Comparison of ENCODE assay signal across 8 cellular contexts in the genomic region with DNA sequence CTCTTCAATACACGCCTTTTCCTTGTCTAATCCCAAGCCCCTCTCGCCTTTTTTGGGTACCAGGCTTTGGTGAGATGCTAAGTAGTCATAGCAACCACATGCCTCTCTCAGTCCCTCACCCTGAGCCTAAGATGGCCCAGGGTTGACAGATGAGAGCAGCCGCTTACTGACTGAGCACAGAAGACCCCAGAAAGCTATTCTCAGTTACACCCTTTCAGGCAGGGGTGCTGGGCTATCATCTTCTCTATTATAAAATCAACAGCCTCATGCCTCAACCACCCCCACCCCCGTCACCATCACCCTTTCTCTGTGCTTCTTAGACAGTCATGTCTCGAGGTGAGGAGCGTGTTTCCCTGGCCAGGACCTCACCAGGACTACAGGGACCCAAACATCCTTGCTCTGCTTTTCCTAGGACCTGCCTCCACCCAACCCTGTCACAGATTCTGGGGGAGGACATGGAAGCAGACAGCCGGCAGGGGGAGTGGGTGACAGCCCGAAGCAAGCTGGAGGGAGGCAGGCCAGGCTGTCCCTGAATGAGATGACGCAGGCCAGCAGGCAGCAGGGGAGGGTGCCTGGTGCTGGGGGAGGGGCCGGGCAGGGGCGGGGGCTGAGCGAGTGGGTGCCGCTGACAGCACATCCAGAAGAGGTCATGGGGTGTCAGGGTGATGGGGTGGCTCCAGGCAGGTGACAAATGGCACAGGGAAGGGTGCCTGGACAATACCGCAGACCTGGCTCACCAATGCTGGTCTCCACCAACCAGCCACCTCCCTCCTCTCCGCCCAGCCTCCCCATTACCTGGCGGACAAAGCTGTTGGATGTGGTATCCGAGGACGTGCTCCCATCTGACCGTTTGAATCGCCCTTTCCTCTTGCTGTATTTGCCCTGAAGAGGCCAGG. TPM values are rescaled to one million over a fixed set of nuclear protein-coding genes. Genes with fewer than 3 reads are reported as not detected.
DNase-seq lines count a peak whose midpoint lies in the region; ATAC-seq and TF ChIP-seq lines count a peak whose summit lies in the region.

No MANE protein-coding gene starts in this region.

- TF ChIP-seq POLR2A in gastroesophageal sphincter (IDR thresholded peaks at IDR 0.05): no peak
- TF ChIP-seq POLR2A in thyroid gland (IDR thresholded peaks at IDR 0.05): no peak

- H3K9me3 ChIP-seq in Panc1 (ENCODE audit: control insufficient read depth, insufficient read depth, low read depth, low read length) (no peaks in the 10 kb centered on the region), gastroesophageal sphincter (no peaks in the 10 kb centered on the region), thyroid gland (no peaks in the 10 kb centered on the region)

- CTCF ChIA-PET in Panc1 (lab: Charles Lee): interaction anchor here (0.5 to 0.6 kb wide), 2 partner anchors 25 to 215 kb away, joined by 3 to 7 read pairs; no protein-coding TSS in a partner anchor

- 32 to 52% methylated on average over 4 to 6 of the region's 20 CpGs for WGBS in gastroesophageal sphincter (ENCODE audit: low coverage in 1 of 2), 2 donors
- 60 to 66% methylated on average over 19 to 20 of the region's 20 CpGs for WGBS in thyroid gland, 2 donors

- DNase-seq in ELR (ENCODE audit: low read depth) (peak; percentile 72), Panc1 (ENCODE audit: low read depth, low spot score) (no peak), posterior vena cava (ENCODE audit: low spot score) (peak; percentile 91), activated gamma-delta T cell (lab: John Stamatoyannopoulos, UW) (no peak), thyroid gland (no peak)

- TF ChIP-seq EP300 in gastroesophageal sphincter (IDR thresholded peaks at IDR 0.05): no peak

- H3K27ac ChIP-seq in Panc1 (ENCODE audit: low read length): no peak overlapping the region
- peak overlapping the region in 3 of 4 donors; percentile 64 to 95 (median 89) for H3K27ac ChIP-seq in gastroesophageal sphincter
- peak overlapping the region in 1 of 3 donors; percentile 38 for H3K27ac ChIP-seq in thyroid gland

- TF ChIP-seq CTCF in Panc1 (IDR thresholded peaks at IDR 0.05): no peak
- TF ChIP-seq CTCF in gastroesophageal sphincter (IDR thresholded peaks at IDR 0.05): peak in 3 of 4 experiments; percentile 27 to 56 (median 38)
- no peak for TF ChIP-seq CTCF in thyroid gland (IDR thresholded peaks at IDR 0.05)

- intact Hi-C loops in Panc1 (cut with micrococcal nuclease; ENCODE audit: unreplicated experiment) (no loop called here), posterior vena cava (cut with DNase I) (loop anchor here in 1 of 2 donors (10.0 kb wide), 1 partner anchor 420 kb away; no protein-coding TSS in a partner anchor), thyroid gland (cut with DNase I) (no loop called here)

- ATAC-seq in Panc1: peak; percentile 33; the same call in 1 of the 2 replicates
- ATAC-seq in gastroesophageal sphincter: peak; percentile 63
- ATAC-seq in HG03175 (IDR thresholded peaks at IDR 0.05; ENCODE audit: unreplicated experiment): no peak
- ATAC-seq in HG03457 (IDR thresholded peaks at IDR 0.05; ENCODE audit: unreplicated experiment): no peak

- no peak overlapping the region for H3K4me3 ChIP-seq in Panc1 (ENCODE audit: low read depth in 2 of 2, low read length in 2 of 2)
- peak overlapping the region in 1 of 2 donors; percentile 1 for H3K4me3 ChIP-seq in gastroesophageal sphincter
- no peak overlapping the region for H3K4me3 ChIP-seq in thyroid gland (replicated peaks in 1 of 3)

- POLR2A ChIA-PET in Panc1 (lab: Charles Lee): no interaction called here

- no peaks in the 10 kb centered on the region for H3K27me3 ChIP-seq in Panc1 (ENCODE audit: control insufficient read depth, insufficient read depth, low read length)
- H3K27me3 ChIP-seq in gastroesophageal sphincter: no peaks in the 10 kb centered on the region
- no peaks in the 10 kb centered on the region for H3K27me3 ChIP-seq in thyroid gland

- peaks cover 24% of the 10 kb centered on the region for H3K4me1 ChIP-seq in Panc1 (ENCODE audit: control insufficient read depth, insufficient read depth, low read length)
- H3K4me1 ChIP-seq in gastroesophageal sphincter: peaks cover 0 to 59% (median 15%) of the 10 kb centered on the region in 3 donors
- H3K4me1 ChIP-seq in thyroid gland: peaks cover 28 to 32% of the 10 kb centered on the region in 2 donors

- H3K36me3 ChIP-seq in Panc1 (ENCODE audit: control insufficient read depth, insufficient read depth, low read length): no peaks in the 10 kb centered on the region
- peaks cover 0 to 52% of the 10 kb centered on the region in 2 donors for H3K36me3 ChIP-seq in gastroesophageal sphincter
- peaks cover 0 to 6% of the 10 kb centered on the region in 2 donors for H3K36me3 ChIP-seq in thyroid gland

- in situ Hi-C loops in Panc1 (cut with HindIII; ENCODE audit: low pct_unique_long_range_greater_than_20kb, low sequenced_read_pairs): no loop called here

- no TSS peak for BruUV-seq in Panc1 (replicated peaks; lab: Mats Ljungman, UMichigan)

RNA-seq across cellular contexts. Expression of gene CACNB1, which starts 3.1 kb away (rescaled TPM):
- 14.9 TPM for total RNA-seq in Panc1 (2021; ENCODE audit: unreplicated experiment)
- polyA plus RNA-seq in Panc1 (2012; ENCODE audit: insufficient read length): 5.7 TPM
- 1 to 10 TPM; 3.6 to 7.9 (median 5.9) TPM for total RNA-seq in gastroesophageal sphincter
- total RNA-seq in posterior vena cava: 10 to 100 TPM in 1 of 2 donors, 1 to 10 TPM in 1; 8.8 to 11.3 TPM
- 10 to 100 TPM in 1 of 4 donors, 1 to 10 TPM in 3; 5.8 to 10.1 (median 7.8) TPM for total RNA-seq in thyroid gland

RNA-seq across cellular contexts. Expression of gene RPL19, which starts 5.7 kb away (rescaled TPM):
- total RNA-seq in Panc1 (2021; ENCODE audit: unreplicated experiment): 971 TPM
- polyA plus RNA-seq in Panc1 (2012; ENCODE audit: insufficient read length): 994 TPM
- total RNA-seq in gastroesophageal sphincter: 1,000 to 10,000 TPM; 1,562 to 3,160 (median 2,477) TPM
- total RNA-seq in posterior vena cava: 1,000 to 10,000 TPM; 1,084 to 1,135 TPM
- total RNA-seq in thyroid gland: 1,000 to 10,000 TPM; 2,008 to 3,549 (median 2,319) TPM

RNA-seq across cellular contexts. Expression of gene ARL5C, which starts 28.4 kb away (rescaled TPM):
- total RNA-seq in Panc1 (2021; ENCODE audit: unreplicated experiment) (not detected), gastroesophageal sphincter (not detected), posterior vena cava (not detected), thyroid gland (not detected)
- not detected for polyA plus RNA-seq in Panc1 (2012; ENCODE audit: insufficient read length)

RNA-seq across cellular contexts. Expression of gene STAC2, which starts 31.4 kb away (rescaled TPM):
- total RNA-seq in Panc1 (2021; ENCODE audit: unreplicated experiment) (0.08 TPM), gastroesophageal sphincter (under 1 TPM in 2 of 4 donors, not detected in 2; 0.13 to 0.57 TPM), posterior vena cava (1 to 10 TPM in 1 of 2 donors, under 1 TPM in 1; 0.71 to 1.2 TPM), thyroid gland (not detected)
- polyA plus RNA-seq in Panc1 (2012; ENCODE audit: insufficient read length): not detected

RNA-seq across cellular contexts. Expression of gene PLXDC1, which starts 42.9 kb away (rescaled TPM):
- total RNA-seq in Panc1 (2021; ENCODE audit: unreplicated experiment) (not detected), gastroesophageal sphincter (10 to 100 TPM in 3 of 4 donors, 1 to 10 TPM in 1; 5.5 to 21.6 (median 17.4) TPM), posterior vena cava (10 to 100 TPM; 16.0 to 27.2 TPM), thyroid gland (10 to 100 TPM in 1 of 4 donors, 1 to 10 TPM in 3; 1.8 to 13.4 (median 6.4) TPM)
- 0.57 TPM for polyA plus RNA-seq in Panc1 (2012; ENCODE audit: insufficient read length)

Comparison
In these comparisons a context has a peak if more than half of its experiments do, and no peak if none do; other contexts are left out.
1. DNase-seq: peak in ELR (single experiment) and posterior vena cava (single experiment); none in Panc1 (single experiment), activated gamma-delta T cell (single experiment) and thyroid gland (0 of 2).
2. ATAC-seq: peak in Panc1 (single experiment) and gastroesophageal sphincter (single experiment); none in HG03175 (single experiment) and HG03457 (single experiment).
3. CTCF ChIP-seq: peak in gastroesophageal sphincter (3 of 4); none in Panc1 (single experiment) and thyroid gland (0 of 6).